8 cellular contexts compared by ENCODE assay signal in genomic region chrX:152637649-152638442, GRCh38.
DNase-seq lines count a peak whose midpoint lies in the region; ATAC-seq and TF ChIP-seq lines count a peak whose summit lies in the region.

Gene GABRQ, plus strand, starts transcription at chrX:152637895. Its CDS starts 308 bp downstream, at chrX:152638203.

- TF ChIP-seq CTCF in WERI-Rb-1 (IDR thresholded peaks at IDR 0.05; ENCODE audit: low read depth, low read length) = no peak
- no peak for TF ChIP-seq CTCF in GM20000 (IDR thresholded peaks at IDR 0.05; ENCODE audit: extremely low read depth, missing control alignments)

- peaks cover 24% of the 10 kb centered on the region for H3K27me3 ChIP-seq in WERI-Rb-1 (ENCODE audit: insufficient read depth, low read depth, severe bottlenecking)

- DNase-seq in DMS53 (lab: John Stamatoyannopoulos, UW) = peak; percentile 72
- peak; percentile 13 for DNase-seq in NCI-H1417 treated with DMSO at 0.1 percent for 48 hours (lab: John Stamatoyannopoulos, UW)
- peak; percentile 94 for DNase-seq in WERI-Rb-1
- DNase-seq in iris pigment epithelial cell (ENCODE audit: low read depth) = peak; percentile 39
- DNase-seq in NCI-H128 (lab: John Stamatoyannopoulos, UW; ENCODE audit: unreplicated experiment) = no peak
- DNase-seq in SIG-M5 treated with dmso at 0.1 percent for 504 hours (lab: John Stamatoyannopoulos, UW; ENCODE audit: unreplicated experiment) = no peak
- no peak for DNase-seq in GM20000 (ENCODE audit: low spot score)

- H3K4me3 ChIP-seq in WERI-Rb-1 (ENCODE audit: low read depth, low read length) = peak within 1 kb of the TSS; percentile 56

- no peak within 1 kb of the TSS for H3K27ac ChIP-seq in WERI-Rb-1

- H3K9me3 ChIP-seq in WERI-Rb-1 (ENCODE audit: severe bottlenecking) = no peaks in the 10 kb centered on the region

- H3K36me3 ChIP-seq in WERI-Rb-1 = peaks cover 12% of the 10 kb centered on the region; the same call in 1 of the 2 replicates

- no peak for ATAC-seq in GM19324 (IDR thresholded peaks at IDR 0.05; ENCODE audit: low FRiP score, unreplicated experiment)

Comparison
In these comparisons a context has a peak if more than half of its experiments do, and no peak if none do; other contexts are left out.
1. DNase-seq: peak in DMS53 (single experiment), NCI-H1417 treated with DMSO at 0.1 percent for 48 hours (single experiment), WERI-Rb-1 (single experiment) and iris pigment epithelial cell (single experiment); none in NCI-H128 (single experiment), SIG-M5 treated with dmso at 0.1 percent for 504 hours (single experiment) and GM20000 (single experiment).